ENCODE assay signal across 20 cellular contexts in genomic region chr19:46723471-46723870, GRCh38. TPM values are rescaled to one million over a fixed set of nuclear protein-coding genes. Genes with fewer than 3 reads are reported as not detected.
DNase-seq lines count a peak whose midpoint lies in the region; ATAC-seq, FAIRE-seq and TF ChIP-seq lines count a peak whose summit lies in the region.
"Had no signal": no experiment of that assay in that cellular context is flagged by ENCODE, and none has a peak within 500 bp of the region (broad histone marks: within the 10 kb centered on the region; RNA-seq: fewer than 3 reads in every experiment).

No MANE protein-coding gene starts in this region.

- no peaks in the 10 kb centered on the region for H3K9me3 Mint-ChIP-seq in astrocyte (ENCODE audit: unreplicated experiment)
- no peaks in the 10 kb centered on the region for H3K9me3 Mint-ChIP-seq in natural killer cell treated with Interleukin-12 subunit alpha and Interleukin-12 subunit beta and Interleukin-15 and Interleukin-18, amount 100 ng/mL, for 72 hours
- H3K9me3 Mint-ChIP-seq: CD4-positive, alpha-beta T cell had no signal

- DNase-seq in astrocyte (ENCODE audit: low read depth): no peak
- DNase-seq in natural killer cell treated with Interleukin-12 subunit alpha and Interleukin-12 subunit beta and Interleukin-15 and Interleukin-18, amount 100 ng/mL, for 72 hours (ENCODE audit: low spot score): peak; percentile 57
- no peak for DNase-seq in upper lobe of right lung
- no peak for DNase-seq in activated effector memory CD4-positive, alpha-beta T cell treated with Interleukin-2 at 50 U/mL for 16 hours
- DNase-seq in NCI-H1436 treated with DMSO at 0.1 percent for 48 hours (lab: John Stamatoyannopoulos, UW): no peak
- no peak for DNase-seq in middle frontal gyrus (ENCODE audit: extremely low spot score, low spot score)
- DNase-seq: ACHN; Caco-2; CD4-positive, alpha-beta T cell; GF-D8; NCI-H1105 treated with DMSO at 0.1 percent for 48 hours; NCI-H1694 treated with DMSO at 0.1 percent for 48 hours; NCI-H748 treated with DMSO at 0.1 percent for 48 hours; NK-92 treated with Interleukin-12 subunit alpha and Interleukin-12 subunit beta, amount 100 ng/mL, for 24 hours; OCI-M1; SHP77 treated with DMSO at 0.1 percent for 48 hours; SK-N-SH had no signal

- no peak overlapping the region for H2AFZ ChIP-seq in astrocyte (ENCODE audit: low read depth, low read length)
- H2AFZ ChIP-seq: GM23338 had no signal

- H3K27me3 ChIP-seq in astrocyte (ENCODE audit: insufficient read depth, low read length) (no peaks in the 10 kb centered on the region), upper lobe of right lung (no peaks in the 10 kb centered on the region)

- no peak overlapping the region for H3K4me3 ChIP-seq in astrocyte (ENCODE audit: insufficient read depth, low read depth, low read length)
- no peak overlapping the region for H3K4me3 ChIP-seq in upper lobe of right lung
- H3K4me3 ChIP-seq: GM23338 had no signal

- H3K9me3 ChIP-seq in KOPT-K1 (ENCODE audit: insufficient read depth, low read length, poor library complexity, severe bottlenecking) (no peaks in the 10 kb centered on the region), astrocyte (ENCODE audit: insufficient read depth, low read depth, low read length) (no peaks in the 10 kb centered on the region), upper lobe of right lung (no peaks in the 10 kb centered on the region)
- H3K9me3 ChIP-seq: Caco-2, SK-N-SH had no signal

- H3K27ac Mint-ChIP-seq in astrocyte (ENCODE audit: unreplicated experiment): peak overlapping the region; percentile 18
- H3K27ac Mint-ChIP-seq in natural killer cell treated with Interleukin-12 subunit alpha and Interleukin-12 subunit beta and Interleukin-15 and Interleukin-18, amount 100 ng/mL, for 72 hours: peak overlapping the region in 1 of 2 donors; percentile 33
- H3K27ac Mint-ChIP-seq: CD4-positive, alpha-beta T cell; GM23338 had no signal

- no peak for FAIRE-seq in astrocyte (lab: Jason Lieb, UNC)

- no peak overlapping the region for H3K4me2 ChIP-seq in astrocyte (ENCODE audit: low read length)
- H3K4me2 ChIP-seq: GM23338, SK-N-SH had no signal

- H3K4me3 Mint-ChIP-seq in astrocyte (ENCODE audit: unreplicated experiment): no peak overlapping the region
- no peak overlapping the region for H3K4me3 Mint-ChIP-seq in natural killer cell treated with Interleukin-12 subunit alpha and Interleukin-12 subunit beta and Interleukin-15 and Interleukin-18, amount 100 ng/mL, for 72 hours
- H3K4me3 Mint-ChIP-seq: CD4-positive, alpha-beta T cell; GM23338 had no signal

- ATAC-seq in natural killer cell treated with Interleukin-12 subunit alpha and Interleukin-12 subunit beta and Interleukin-15 and Interleukin-18, amount 100 ng/mL, for 72 hours: no peak
- ATAC-seq in upper lobe of right lung: no peak
- ATAC-seq: GM23338, HCT116 had no signal

- H3K27me3 Mint-ChIP-seq in astrocyte (ENCODE audit: low read depth, unreplicated experiment): no peaks in the 10 kb centered on the region
- no peaks in the 10 kb centered on the region for H3K27me3 Mint-ChIP-seq in natural killer cell treated with Interleukin-12 subunit alpha and Interleukin-12 subunit beta and Interleukin-15 and Interleukin-18, amount 100 ng/mL, for 72 hours
- H3K27me3 Mint-ChIP-seq: CD4-positive, alpha-beta T cell had no signal

- H3K4me1 ChIP-seq in astrocyte (ENCODE audit: insufficient read depth, low read length): peaks cover 8% of the 10 kb centered on the region
- H3K4me1 ChIP-seq in upper lobe of right lung: peaks cover 25% of the 10 kb centered on the region

- peaks cover 56% of the 10 kb centered on the region for H4K20me1 ChIP-seq in astrocyte (ENCODE audit: insufficient read depth, low read length)

- no peak overlapping the region for H3K9ac ChIP-seq in astrocyte (ENCODE audit: low read length)
- H3K9ac ChIP-seq: SK-N-SH had no signal

- peaks cover 14% of the 10 kb centered on the region for H3K36me3 Mint-ChIP-seq in astrocyte (ENCODE audit: low read depth, unreplicated experiment)
- H3K36me3 Mint-ChIP-seq in natural killer cell treated with Interleukin-12 subunit alpha and Interleukin-12 subunit beta and Interleukin-15 and Interleukin-18, amount 100 ng/mL, for 72 hours: no peaks in the 10 kb centered on the region

- TF ChIP-seq CTCF in astrocyte (IDR thresholded peaks at IDR 0.05; ENCODE audit: insufficient read depth, low read depth, low read length): no peak
- no peak for TF ChIP-seq CTCF in upper lobe of right lung (IDR thresholded peaks at IDR 0.05)

- H3K36me3 ChIP-seq in KOPT-K1 (ENCODE audit: insufficient read depth, low read length): peaks cover 93% of the 10 kb centered on the region
- H3K36me3 ChIP-seq in astrocyte (ENCODE audit: insufficient read depth, low read length): peaks cover 18% of the 10 kb centered on the region
- peaks cover 85% of the 10 kb centered on the region for H3K36me3 ChIP-seq in upper lobe of right lung

- intact Hi-C loops in upper lobe of right lung (cut with DNase I): no loop called here

- peaks cover 14% of the 10 kb centered on the region for H3K4me1 Mint-ChIP-seq in astrocyte (ENCODE audit: low read depth, unreplicated experiment)
- peaks cover 21 to 40% of the 10 kb centered on the region in 2 donors for H3K4me1 Mint-ChIP-seq in natural killer cell treated with Interleukin-12 subunit alpha and Interleukin-12 subunit beta and Interleukin-15 and Interleukin-18, amount 100 ng/mL, for 72 hours (ENCODE audit: low read depth in 2 of 2)

- H3K79me2 ChIP-seq in astrocyte (ENCODE audit: insufficient read depth, low read length): peaks cover 30% of the 10 kb centered on the region

- H3K27ac ChIP-seq in KOPT-K1 (ENCODE audit: low read depth, low read length, poor library complexity, severe bottlenecking) (peak overlapping the region; percentile 47), astrocyte (ENCODE audit: low read depth, low read length) (no peak overlapping the region), upper lobe of right lung (peak overlapping the region; percentile 30)

RNA-seq across cellular contexts. Expression of gene PRKD2, which starts 6.6 kb away (rescaled TPM):
- 45.8 and 54.6 TPM in 2 replicates for total RNA-seq in astrocyte
- total RNA-seq in natural killer cell treated with Interleukin-12 subunit alpha and Interleukin-12 subunit beta and Interleukin-15 and Interleukin-18, amount 100 ng/mL, for 72 hours: 10 to 100 TPM; 82.3 to 100.0 TPM
- total RNA-seq in upper lobe of right lung: 58.9 TPM

RNA-seq across cellular contexts. Expression of gene FKRP, which starts 22.4 kb away (rescaled TPM):
- total RNA-seq in astrocyte (25.1 and 28.1 TPM in 2 replicates), upper lobe of right lung (14.2 TPM)
- 10 to 100 TPM; 16.4 to 25.4 TPM for total RNA-seq in natural killer cell treated with Interleukin-12 subunit alpha and Interleukin-12 subunit beta and Interleukin-15 and Interleukin-18, amount 100 ng/mL, for 72 hours

RNA-seq across cellular contexts. Expression of gene STRN4, which starts 22.8 kb away (rescaled TPM):
- total RNA-seq in astrocyte (75.0 and 80.8 TPM in 2 replicates), upper lobe of right lung (68.5 TPM)
- 100 to 1,000 TPM in 1 of 2 donors, 10 to 100 TPM in 1; 88.9 to 121 TPM for total RNA-seq in natural killer cell treated with Interleukin-12 subunit alpha and Interleukin-12 subunit beta and Interleukin-15 and Interleukin-18, amount 100 ng/mL, for 72 hours
